2 cellular contexts compared by ENCODE assay signal in genomic region chr10:86932674-86933073, GRCh38.
TF ChIP-seq lines count a peak whose summit lies in the region.

No MANE protein-coding gene starts in this region.

TF ChIP-seq in liver, 16 proteins besides CTCF, POLR2A, EP300 and RAD21:
- TF ChIP-seq EGR1 (IDR thresholded peaks at IDR 0.05; ENCODE audit: low read depth in 2 of 2) (no peak), FOXA1 (IDR thresholded peaks at IDR 0.05) (no peak), HNF4A (conservative IDR thresholded peaks at IDR 0.05) (no peak), GABPA (IDR thresholded peaks at IDR 0.05 in 1 of 2, conservative IDR thresholded peaks at IDR 0.05 in 1 of 2) (no peak), HNF4G (IDR thresholded peaks at IDR 0.05) (no peak), RXRA (IDR thresholded peaks at IDR 0.05) (no peak), YY1 (IDR thresholded peaks at IDR 0.05) (no peak), SP1 (IDR thresholded peaks at IDR 0.05) (no peak), NR2F2 (IDR thresholded peaks at IDR 0.05) (no peak), TAF1 (conservative IDR thresholded peaks at IDR 0.05) (no peak), JUND (IDR thresholded peaks at IDR 0.05) (no peak), ATF3 (IDR thresholded peaks at IDR 0.05) (no peak)
- TF ChIP-seq, protein P1, sequence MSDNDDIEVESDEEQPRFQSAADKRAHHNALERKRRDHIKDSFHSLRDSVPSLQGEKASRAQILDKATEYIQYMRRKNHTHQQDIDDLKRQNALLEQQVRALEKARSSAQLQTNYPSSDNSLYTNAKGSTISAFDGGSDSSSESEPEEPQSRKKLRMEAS (IDR thresholded peaks at IDR 0.05): no peak
- TF ChIP-seq, protein P2, sequence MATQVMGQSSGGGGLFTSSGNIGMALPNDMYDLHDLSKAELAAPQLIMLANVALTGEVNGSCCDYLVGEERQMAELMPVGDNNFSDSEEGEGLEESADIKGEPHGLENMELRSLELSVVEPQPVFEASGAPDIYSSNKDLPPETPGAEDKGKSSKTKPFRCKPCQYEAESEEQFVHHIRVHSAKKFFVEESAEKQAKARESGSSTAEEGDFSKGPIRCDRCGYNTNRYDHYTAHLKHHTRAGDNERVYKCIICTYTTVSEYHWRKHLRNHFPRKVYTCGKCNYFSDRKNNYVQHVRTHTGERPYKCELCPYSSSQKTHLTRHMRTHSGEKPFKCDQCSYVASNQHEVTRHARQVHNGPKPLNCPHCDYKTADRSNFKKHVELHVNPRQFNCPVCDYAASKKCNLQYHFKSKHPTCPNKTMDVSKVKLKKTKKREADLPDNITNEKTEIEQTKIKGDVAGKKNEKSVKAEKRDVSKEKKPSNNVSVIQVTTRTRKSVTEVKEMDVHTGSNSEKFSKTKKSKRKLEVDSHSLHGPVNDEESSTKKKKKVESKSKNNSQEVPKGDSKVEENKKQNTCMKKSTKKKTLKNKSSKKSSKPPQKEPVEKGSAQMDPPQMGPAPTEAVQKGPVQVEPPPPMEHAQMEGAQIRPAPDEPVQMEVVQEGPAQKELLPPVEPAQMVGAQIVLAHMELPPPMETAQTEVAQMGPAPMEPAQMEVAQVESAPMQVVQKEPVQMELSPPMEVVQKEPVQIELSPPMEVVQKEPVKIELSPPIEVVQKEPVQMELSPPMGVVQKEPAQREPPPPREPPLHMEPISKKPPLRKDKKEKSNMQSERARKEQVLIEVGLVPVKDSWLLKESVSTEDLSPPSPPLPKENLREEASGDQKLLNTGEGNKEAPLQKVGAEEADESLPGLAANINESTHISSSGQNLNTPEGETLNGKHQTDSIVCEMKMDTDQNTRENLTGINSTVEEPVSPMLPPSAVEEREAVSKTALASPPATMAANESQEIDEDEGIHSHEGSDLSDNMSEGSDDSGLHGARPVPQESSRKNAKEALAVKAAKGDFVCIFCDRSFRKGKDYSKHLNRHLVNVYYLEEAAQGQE (IDR thresholded peaks at IDR 0.05): no peak
- TF ChIP-seq, protein P3, sequence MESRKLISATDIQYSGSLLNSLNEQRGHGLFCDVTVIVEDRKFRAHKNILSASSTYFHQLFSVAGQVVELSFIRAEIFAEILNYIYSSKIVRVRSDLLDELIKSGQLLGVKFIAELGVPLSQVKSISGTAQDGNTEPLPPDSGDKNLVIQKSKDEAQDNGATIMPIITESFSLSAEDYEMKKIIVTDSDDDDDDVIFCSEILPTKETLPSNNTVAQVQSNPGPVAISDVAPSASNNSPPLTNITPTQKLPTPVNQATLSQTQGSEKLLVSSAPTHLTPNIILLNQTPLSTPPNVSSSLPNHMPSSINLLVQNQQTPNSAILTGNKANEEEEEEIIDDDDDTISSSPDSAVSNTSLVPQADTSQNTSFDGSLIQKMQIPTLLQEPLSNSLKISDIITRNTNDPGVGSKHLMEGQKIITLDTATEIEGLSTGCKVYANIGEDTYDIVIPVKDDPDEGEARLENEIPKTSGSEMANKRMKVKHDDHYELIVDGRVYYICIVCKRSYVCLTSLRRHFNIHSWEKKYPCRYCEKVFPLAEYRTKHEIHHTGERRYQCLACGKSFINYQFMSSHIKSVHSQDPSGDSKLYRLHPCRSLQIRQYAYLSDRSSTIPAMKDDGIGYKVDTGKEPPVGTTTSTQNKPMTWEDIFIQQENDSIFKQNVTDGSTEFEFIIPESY (IDR thresholded peaks at IDR 0.05): no peak

TF ChIP-seq in HepG2, 621 proteins besides CTCF, POLR2A, EP300 and RAD21:
- no peak for TF ChIP-seq PHF8 (CRISPR knock-in tag; IDR thresholded peaks at IDR 0.05)
- TF ChIP-seq ZNF780A (CRISPR knock-in tag; IDR thresholded peaks at IDR 0.05): no peak
- TF ChIP-seq ISL2 (CRISPR knock-in tag; IDR thresholded peaks at IDR 0.05): no peak
- no peak for TF ChIP-seq ZNF501 (CRISPR knock-in tag; IDR thresholded peaks at IDR 0.05)
- no peak for TF ChIP-seq ZNF33B (CRISPR knock-in tag; IDR thresholded peaks at IDR 0.05)
- TF ChIP-seq ZEB1 (IDR thresholded peaks at IDR 0.05; ENCODE audit: insufficient replicate concordance, low read depth): no peak
- no peak for TF ChIP-seq BRD4 (CRISPR knock-in tag; IDR thresholded peaks at IDR 0.05)
- TF ChIP-seq, protein P4, sequence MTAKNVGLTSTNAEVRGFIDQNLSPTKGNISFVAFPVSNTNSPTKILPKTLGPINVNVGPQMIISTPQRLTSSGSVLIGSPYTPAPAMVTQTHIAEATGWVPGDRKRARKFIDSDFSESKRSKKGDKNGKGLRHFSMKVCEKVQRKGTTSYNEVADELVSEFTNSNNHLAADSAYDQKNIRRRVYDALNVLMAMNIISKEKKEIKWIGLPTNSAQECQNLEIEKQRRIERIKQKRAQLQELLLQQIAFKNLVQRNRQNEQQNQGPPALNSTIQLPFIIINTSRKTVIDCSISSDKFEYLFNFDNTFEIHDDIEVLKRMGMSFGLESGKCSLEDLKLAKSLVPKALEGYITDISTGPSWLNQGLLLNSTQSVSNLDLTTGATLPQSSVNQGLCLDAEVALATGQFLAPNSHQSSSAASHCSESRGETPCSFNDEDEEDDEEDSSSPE (CRISPR knock-in tag; IDR thresholded peaks at IDR 0.05): no peak
- no peak for TF ChIP-seq ZNF562 (CRISPR knock-in tag; IDR thresholded peaks at IDR 0.05; ENCODE audit: borderline replicate concordance)
- TF ChIP-seq ZNF24 (IDR thresholded peaks at IDR 0.05): no peak
- no peak for TF ChIP-seq CENPT (CRISPR knock-in tag; IDR thresholded peaks at IDR 0.05; ENCODE audit: low read depth)
- no peak for TF ChIP-seq ZNF883 (CRISPR knock-in tag; IDR thresholded peaks at IDR 0.05; ENCODE audit: not compliant biosample characterization)
- TF ChIP-seq ZNF460 (CRISPR knock-in tag; IDR thresholded peaks at IDR 0.05; ENCODE audit: borderline replicate concordance): no peak
- TF ChIP-seq CEBPB (IDR thresholded peaks at IDR 0.05; ENCODE audit: borderline replicate concordance, low read depth, low read length): no peak
- no peak for TF ChIP-seq ZNF34 (CRISPR knock-in tag; IDR thresholded peaks at IDR 0.05; ENCODE audit: borderline replicate concordance)
